4 cellular contexts compared by ENCODE assay signal in the genomic region with DNA sequence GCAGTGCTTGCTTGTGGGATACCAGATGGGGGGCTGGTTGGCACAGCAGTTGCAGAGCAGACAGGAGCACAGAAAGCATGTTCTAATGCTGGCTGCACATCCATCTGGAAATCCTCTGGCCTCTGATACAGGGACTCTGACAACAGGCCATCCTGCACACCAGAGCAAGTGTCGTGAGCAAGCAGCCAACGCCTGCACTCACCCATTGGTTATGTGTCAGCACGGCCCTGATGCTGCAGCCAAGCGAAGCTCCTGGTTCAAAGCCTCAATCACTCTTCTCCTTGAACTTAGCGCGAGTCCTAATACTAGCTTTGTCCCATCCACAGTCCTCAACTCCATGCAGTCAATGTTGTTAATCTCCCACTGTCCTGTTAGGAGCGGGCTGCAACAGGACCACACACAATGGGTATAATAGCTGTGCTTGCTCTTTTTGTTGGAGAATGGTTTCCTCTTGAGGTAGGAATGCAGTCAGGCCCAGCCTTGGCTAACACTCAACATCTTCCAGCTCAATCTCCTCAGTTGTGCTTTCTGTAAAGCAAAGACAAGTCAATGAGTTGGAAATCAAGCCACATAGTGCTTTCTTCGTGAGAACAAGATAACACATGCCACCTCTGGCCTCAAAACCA.
TF ChIP-seq lines count a peak whose summit lies in the region.

No MANE protein-coding gene starts in this region.

TF ChIP-seq in A549, 52 proteins besides CTCF, POLR2A, EP300 and RAD21:
- no peak for TF ChIP-seq HDAC2 (IDR thresholded peaks at IDR 0.05)
- TF ChIP-seq, protein P1, sequence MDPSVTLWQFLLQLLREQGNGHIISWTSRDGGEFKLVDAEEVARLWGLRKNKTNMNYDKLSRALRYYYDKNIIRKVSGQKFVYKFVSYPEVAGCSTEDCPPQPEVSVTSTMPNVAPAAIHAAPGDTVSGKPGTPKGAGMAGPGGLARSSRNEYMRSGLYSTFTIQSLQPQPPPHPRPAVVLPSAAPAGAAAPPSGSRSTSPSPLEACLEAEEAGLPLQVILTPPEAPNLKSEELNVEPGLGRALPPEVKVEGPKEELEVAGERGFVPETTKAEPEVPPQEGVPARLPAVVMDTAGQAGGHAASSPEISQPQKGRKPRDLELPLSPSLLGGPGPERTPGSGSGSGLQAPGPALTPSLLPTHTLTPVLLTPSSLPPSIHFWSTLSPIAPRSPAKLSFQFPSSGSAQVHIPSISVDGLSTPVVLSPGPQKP (IDR thresholded peaks at IDR 0.05; ENCODE audit: low read depth, low read length), result no peak
- TF ChIP-seq MAFK (IDR thresholded peaks at IDR 0.05; ENCODE audit: partially characterized antibody), result no peak
- no peak for TF ChIP-seq CEBPB (IDR thresholded peaks at IDR 0.05)
- TF ChIP-seq HOXB13 (CRISPR knock-in tag; IDR thresholded peaks at IDR 0.05; ENCODE audit: low read depth), result no peak
- TF ChIP-seq TP53 (CRISPR knock-in tag; IDR thresholded peaks at IDR 0.05), result no peak

TF ChIP-seq in GM23338, 12 proteins besides CTCF, POLR2A, EP300 and RAD21:
- TF ChIP-seq JUNB (IDR thresholded peaks at IDR 0.05; ENCODE audit: unreplicated experiment), result no peak

TF ChIP-seq in WTC11, 78 proteins besides CTCF, POLR2A, EP300 and RAD21:
- TF ChIP-seq IRF1 (CRISPR knock-in tag; IDR thresholded peaks at IDR 0.05), result no peak

TF ChIP-seq in HepG2, 621 proteins besides CTCF, POLR2A, EP300 and RAD21:
- TF ChIP-seq CCDC6 (CRISPR knock-in tag; IDR thresholded peaks at IDR 0.05) (0 out of 2 replicates have a peak, but pooled peaks have one; percentile 32), TEF (CRISPR knock-in tag; IDR thresholded peaks at IDR 0.05) (no peak), TEAD3 (CRISPR knock-in tag; optimal IDR thresholded peaks at IDR 0.05; ENCODE audit: borderline replicate concordance) (peak; percentile 16), NR2F6 (IDR thresholded peaks at IDR 0.05) (no peak), NR2F6 (CRISPR knock-in tag; IDR thresholded peaks at IDR 0.05) (no peak)
